ENCODE assay signal across 16 cellular contexts in genomic region chr13:41658057-41658642, GRCh38.
A peak's percentile ranks its signal among the peaks of the same experiment; 100 is the strongest.
DNase-seq lines count a peak whose midpoint lies in the region; ATAC-seq and TF ChIP-seq lines count a peak whose summit lies in the region.
"Had no signal": no experiment of that assay in that cellular context is flagged by ENCODE, and none has a peak within 500 bp of the region (broad histone marks: within the 10 kb centered on the region; RNA-seq: fewer than 3 reads in every experiment).

No MANE protein-coding gene starts in this region.

- H2BK15ac ChIP-seq in IMR-90 (ENCODE audit: low read depth, low read length) (peak overlapping the region; percentile 91; the same call in 1 of the 3 replicates), neuronal stem cell (ENCODE audit: low read length) (no peak overlapping the region)

- H2AK9ac ChIP-seq in IMR-90 (replicated peaks; ENCODE audit: low read depth, low read length, poor library complexity), result no peak overlapping the region

- H2BK120ac ChIP-seq in IMR-90 (ENCODE audit: low read depth, low read length), result peak overlapping the region; percentile 82
- H2BK120ac ChIP-seq in neuronal stem cell (ENCODE audit: low read depth, low read length), result no peak overlapping the region

- peaks cover 8% of the 10 kb centered on the region for H3K9me1 ChIP-seq in IMR-90 (ENCODE audit: insufficient read depth, low read length)

- H3K4me2 ChIP-seq in IMR-90 (ENCODE audit: low read depth, low read length), result peak overlapping the region; percentile 51
- no peak overlapping the region for H3K4me2 ChIP-seq in neuronal stem cell (ENCODE audit: insufficient read depth, low read length, poor library complexity, severe bottlenecking)

- H3K56ac ChIP-seq in IMR-90 (ENCODE audit: extremely low read depth, insufficient read depth, low read length), result no peak overlapping the region

- peak overlapping the region; percentile 84; the same call in 1 of the 2 replicates for H3K27ac ChIP-seq in IMR-90 (ENCODE audit: insufficient read depth, low read length)
- H3K27ac ChIP-seq in stomach smooth muscle (ENCODE audit: low read length), result peak overlapping the region; percentile 18
- H3K27ac ChIP-seq in neuronal stem cell (replicated peaks; ENCODE audit: low read length), result no peak overlapping the region
- H3K27ac ChIP-seq: adrenal gland had no signal

- peak overlapping the region; percentile 86 for H2BK20ac ChIP-seq in IMR-90 (ENCODE audit: low read depth, low read length)

- H3K4me1 ChIP-seq in IMR-90 (ENCODE audit: control insufficient read depth, insufficient read depth, low read length), result peaks cover 5% of the 10 kb centered on the region
- H3K4me1 ChIP-seq in stomach smooth muscle (ENCODE audit: control insufficient read depth, insufficient read depth, low read length), result peaks cover 4% of the 10 kb centered on the region
- H3K4me1 ChIP-seq in neuronal stem cell (ENCODE audit: control insufficient read depth in 2 of 2, insufficient read depth in 1 of 2, low read depth in 1 of 2, low read length in 2 of 2), result no peaks in the 10 kb centered on the region
- H3K4me1 ChIP-seq: adrenal gland had no signal

- H3K9ac ChIP-seq in IMR-90 (ENCODE audit: low read depth, low read length) (no peak overlapping the region), stomach smooth muscle (ENCODE audit: low read length in 2 of 2) (no peak overlapping the region), neuronal stem cell (ENCODE audit: low read depth, low read length, poor library complexity) (no peak overlapping the region)

- intact Hi-C loops in IMR-90 (cut with micrococcal nuclease), result no loop called here

- H4K91ac ChIP-seq in IMR-90 (ENCODE audit: insufficient read depth, low read depth, low read length) (peak overlapping the region; percentile 34; the same call in 1 of the 2 replicates), neuronal stem cell (ENCODE audit: low read depth, low read length, poor library complexity) (no peak overlapping the region)

- H3K27me3 ChIP-seq in IMR-90 (ENCODE audit: control insufficient read depth, insufficient read depth, low read length), result no peaks in the 10 kb centered on the region
- H3K27me3 ChIP-seq in stomach smooth muscle (ENCODE audit: control insufficient read depth in 1 of 2, insufficient read depth in 2 of 2, low read length in 2 of 2), result no peaks in the 10 kb centered on the region
- no peaks in the 10 kb centered on the region for H3K27me3 ChIP-seq in neuronal stem cell (ENCODE audit: control insufficient read depth in 3 of 3, insufficient read depth in 3 of 3, low read depth in 1 of 3, low read length in 3 of 3)
- H3K27me3 ChIP-seq: adrenal gland had no signal

- DNase-seq in IMR-90 (peak; percentile 93), astrocyte of the hippocampus (ENCODE audit: low read depth, low spot score) (peak; percentile 20), fibroblast of pulmonary artery (ENCODE audit: low read depth) (peak; percentile 83), neuronal stem cell (ENCODE audit: low spot score) (no peak), cerebellar nuclear complex (lab: John Stamatoyannopoulos, UW) (no peak)
- DNase-seq in effector CD8-positive, alpha-beta T cell (lab: John Stamatoyannopoulos, UW), result no peak
- DNase-seq: activated CD4-positive, alpha-beta T cell treated with anti-CD3 and anti-CD28 coated beads for 48 hours; CD8-positive, alpha-beta memory T cell; HFFc6; immature natural killer cell; NCI-H146; occipital lobe; T-helper 9 cell had no signal

- peak overlapping the region; percentile 86 for H3K18ac ChIP-seq in IMR-90 (ENCODE audit: low read depth, low read length)
- H3K18ac ChIP-seq in neuronal stem cell (ENCODE audit: low read length), result no peak overlapping the region

- 0 out of 2 replicates have a peak, but pooled peaks have one; percentile 10 for TF ChIP-seq CTCF in IMR-90 (conservative IDR thresholded peaks at IDR 0.05; ENCODE audit: low read depth, low read length)
- TF ChIP-seq CTCF in fibroblast of pulmonary artery (IDR thresholded peaks at IDR 0.05; ENCODE audit: low read length, missing control alignments), result no peak

- CTCF ChIA-PET in IMR-90 (lab: Yijun Ruan, JAX), result interaction anchor here (0.6 to 0.7 kb wide), 2 partner anchors 270 to 453 kb away, joined by 3 read pairs; no protein-coding TSS in a partner anchor

- H3K4me3 ChIP-seq in IMR-90 (ENCODE audit: insufficient read depth, low read depth, low read length) (no peak overlapping the region), fibroblast of pulmonary artery (replicated peaks; ENCODE audit: low read depth, low read length) (no peak overlapping the region), stomach smooth muscle (ENCODE audit: low read length in 2 of 2) (no peak overlapping the region), neuronal stem cell (ENCODE audit: low read length in 2 of 2) (peak overlapping the region in 1 of 2 donors; percentile 14)
- H3K4me3 ChIP-seq: adrenal gland, GM12878 had no signal

- ATAC-seq in IMR-90 (ENCODE audit: low read depth), result peak; percentile 90
- ATAC-seq: GM12878 had no signal

- no peak overlapping the region for H2BK12ac ChIP-seq in neuronal stem cell (ENCODE audit: low read length)

- no peak for TF ChIP-seq RAD21 in IMR-90 (IDR thresholded peaks at IDR 0.05; ENCODE audit: low read length)

- no TSS peak for BruUV-seq in IMR-90 (replicated peaks; lab: Mats Ljungman, UMichigan)

- H3K4ac ChIP-seq in IMR-90 (ENCODE audit: low read depth, low read length), result peak overlapping the region; percentile 88
- H3K4ac ChIP-seq in neuronal stem cell (ENCODE audit: low read length), result no peak overlapping the region

- H2AFZ ChIP-seq in IMR-90 (replicated peaks; ENCODE audit: low read length, poor library complexity), result peak overlapping the region; percentile 72
- H2AFZ ChIP-seq in neuronal stem cell (ENCODE audit: low read length), result no peak overlapping the region

- in situ Hi-C loops in IMR-90 (cut with MboI; ENCODE audit: low sequenced_read_pairs), result loop anchor here (10.0 kb wide), 1 partner anchor 273 kb away; no protein-coding TSS in a partner anchor

- H2AK5ac ChIP-seq in IMR-90 (ENCODE audit: low read depth, low read length) (peak overlapping the region; percentile 76; the same call in 1 of the 2 replicates), neuronal stem cell (ENCODE audit: low read depth, low read length) (no peak overlapping the region)

- no peak for TF ChIP-seq POLR2A in IMR-90 (IDR thresholded peaks at IDR 0.05; ENCODE audit: low read depth, low read length)

- H3K14ac ChIP-seq in IMR-90 (replicated peaks; ENCODE audit: low read depth, low read length) (peak overlapping the region; percentile 91), neuronal stem cell (ENCODE audit: low read length) (no peak overlapping the region)

- peak overlapping the region; percentile 59 for H4K5ac ChIP-seq in IMR-90 (ENCODE audit: low read depth, low read length)

- peak overlapping the region in 1 of 2 experiments; percentile 62; a peak in 1 of 4 replicates for H4K8ac ChIP-seq in IMR-90 (ENCODE audit: low read depth in 2 of 2, low read length in 2 of 2)
- no peak overlapping the region for H4K8ac ChIP-seq in neuronal stem cell (ENCODE audit: low read depth, low read length)

- H3K79me1 ChIP-seq in IMR-90 (ENCODE audit: low read depth in 1 of 2, low read length in 2 of 2) (no peaks in the 10 kb centered on the region; a peak in 1 of 4 replicates), neuronal stem cell (ENCODE audit: low read depth, low read length) (no peaks in the 10 kb centered on the region)

- H2BK5ac ChIP-seq in IMR-90 (ENCODE audit: low read depth, low read length, poor library complexity, severe bottlenecking), result peak overlapping the region; percentile 86
- H2BK5ac ChIP-seq in neuronal stem cell (ENCODE audit: low read length), result no peak overlapping the region

- H3K36me3 ChIP-seq in IMR-90 (ENCODE audit: control insufficient read depth, insufficient read depth, low read length) (no peaks in the 10 kb centered on the region; the same call in 1 of the 2 replicates), stomach smooth muscle (ENCODE audit: control insufficient read depth in 2 of 2, insufficient read depth in 2 of 2, low read length in 2 of 2) (no peaks in the 10 kb centered on the region), neuronal stem cell (replicated peaks in 1 of 2; ENCODE audit: control insufficient read depth in 2 of 2, insufficient read depth in 2 of 2, low read length in 2 of 2) (no peaks in the 10 kb centered on the region)
- H3K36me3 ChIP-seq: adrenal gland had no signal

- H3K9me3 ChIP-seq in IMR-90 (ENCODE audit: control insufficient read depth, insufficient read depth, low read length), result no peaks in the 10 kb centered on the region
- H3K9me3 ChIP-seq in stomach smooth muscle (ENCODE audit: control insufficient read depth in 2 of 2, low read length in 2 of 2), result no peaks in the 10 kb centered on the region
- H3K9me3 ChIP-seq in neuronal stem cell (replicated peaks in 1 of 2; ENCODE audit: control insufficient read depth in 2 of 2, insufficient read depth in 1 of 2, low read depth in 1 of 2, low read length in 2 of 2), result peaks cover 0 to 6% of the 10 kb centered on the region in 2 donors
- H3K9me3 ChIP-seq: adrenal gland had no signal

- H4K20me1 ChIP-seq in IMR-90 (ENCODE audit: insufficient read depth, low read length), result no peaks in the 10 kb centered on the region; the same call in 1 of the 2 replicates

- WGBS in IMR-90 (ENCODE audit: extremely low coverage in 2 of 2, insufficient read length in 1 of 2), 2 experiments, result 25% methylated on average over 4 of the region's 7 CpGs; no CpG with 5 or more reads in 1 of the 2 experiments
- no CpG with 5 or more reads among the region's 7 CpGs for WGBS in neuronal stem cell (ENCODE audit: extremely low coverage in 2 of 2, insufficient read length in 2 of 2, insufficient replicate concordance in 1 of 2), 2 donors

- dilution Hi-C loops in IMR-90 (cut with HindIII; ENCODE audit: low sequenced_read_pairs, unreplicated experiment), result no loop called here

- H3K23ac ChIP-seq in IMR-90 (ENCODE audit: low read depth, low read length) (peak overlapping the region; percentile 60; the same call in 1 of the 2 replicates), neuronal stem cell (ENCODE audit: low read depth, low read length, poor library complexity) (no peak overlapping the region)

- POLR2A ChIA-PET in IMR-90 (lab: Charles Lee; ENCODE audit: unreplicated experiment), result no interaction called here

TF ChIP-seq in IMR-90, 13 proteins besides CTCF, POLR2A, EP300 and RAD21:
- no peak for TF ChIP-seq MXI1 (IDR thresholded peaks at IDR 0.05; ENCODE audit: borderline replicate concordance, low read depth, low read length)
- TF ChIP-seq BHLHE40 (IDR thresholded peaks at IDR 0.05; ENCODE audit: low read depth, low read length), result no peak
- TF ChIP-seq SMC3 (IDR thresholded peaks at IDR 0.05; ENCODE audit: low read depth, low read length), result no peak
- no peak for TF ChIP-seq CHD1 (IDR thresholded peaks at IDR 0.05; ENCODE audit: low read depth, low read length)
- TF ChIP-seq CEBPB (IDR thresholded peaks at IDR 0.05; ENCODE audit: low read depth, low read length), result peak; percentile 84
- no peak for TF ChIP-seq RFX5 (IDR thresholded peaks at IDR 0.05; ENCODE audit: low read depth, low read length)

Comparison
In these comparisons a context has a peak if more than half of its experiments do, and no peak if none do; other contexts are left out.
1. DNase-seq: peak in IMR-90 (single experiment), astrocyte of the hippocampus (single experiment) and fibroblast of pulmonary artery (single experiment); none in neuronal stem cell (single experiment), cerebellar nuclear complex (0 of 2) and effector CD8-positive, alpha-beta T cell (single experiment).